In genomic region chr13:79492313-79492798, GRCh38 we compare ENCODE assay signal across 11 cellular contexts. TPM values are rescaled to one million over a fixed set of nuclear protein-coding genes. Genes with fewer than 3 reads are reported as not detected.
DNase-seq lines count a peak whose midpoint lies in the region; ATAC-seq and TF ChIP-seq lines count a peak whose summit lies in the region.
"Had no signal": no experiment of that assay in that cellular context is flagged by ENCODE, and none has a peak within 500 bp of the region (broad histone marks: within the 10 kb centered on the region; RNA-seq: fewer than 3 reads in every experiment).

No MANE protein-coding gene starts in this region.

- peak overlapping the region in 2 of 5 donors; percentile 51 to 60 for H3K9ac ChIP-seq in subcutaneous abdominal adipose tissue (ENCODE audit: low read length in 5 of 5)

- peaks cover 0 to 31% (median 20%) of the 10 kb centered on the region in 5 donors for H3K4me1 ChIP-seq in subcutaneous abdominal adipose tissue (ENCODE audit: control insufficient read depth in 5 of 5, insufficient read depth in 5 of 5, low read length in 5 of 5)

- H3K9me3 Mint-ChIP-seq in activated T-cell treated with anti-CD3 and anti-CD28 coated beads, Interleukin-2, amount 50 U/mL, for 24 hours = peaks cover 6% of the 10 kb centered on the region
- no peaks in the 10 kb centered on the region for H3K9me3 Mint-ChIP-seq in activated CD4-positive, alpha-beta memory T cell treated with anti-CD3 and anti-CD28 coated beads for 36 hours

- H3K27ac Mint-ChIP-seq in activated T-cell treated with anti-CD3 and anti-CD28 coated beads, Interleukin-2, amount 50 U/mL, for 24 hours = peak overlapping the region; percentile 92
- H3K27ac Mint-ChIP-seq in activated CD4-positive, alpha-beta memory T cell treated with anti-CD3 and anti-CD28 coated beads for 36 hours = peak overlapping the region; percentile 78
- H3K27ac Mint-ChIP-seq: memory B cell had no signal

- peaks cover 60% of the 10 kb centered on the region for H3K36me3 Mint-ChIP-seq in activated T-cell treated with anti-CD3 and anti-CD28 coated beads, Interleukin-2, amount 50 U/mL, for 24 hours (ENCODE audit: low read depth)
- peaks cover 13% of the 10 kb centered on the region for H3K36me3 Mint-ChIP-seq in activated CD4-positive, alpha-beta memory T cell treated with anti-CD3 and anti-CD28 coated beads for 36 hours
- H3K36me3 Mint-ChIP-seq: memory B cell had no signal

- no peaks in the 10 kb centered on the region for H3K27me3 ChIP-seq in subcutaneous abdominal adipose tissue (ENCODE audit: control insufficient read depth in 5 of 5, insufficient read depth in 4 of 5, low read length in 5 of 5)

- intact Hi-C loops in activated CD4-positive, alpha-beta memory T cell treated with anti-CD3 and anti-CD28 coated beads for 36 hours (cut with micrococcal nuclease) = loop anchor here (1.0 kb wide), 2 partner anchors 9 to 10 kb away; no protein-coding TSS in a partner anchor

- H3K4me3 Mint-ChIP-seq in activated T-cell treated with anti-CD3 and anti-CD28 coated beads, Interleukin-2, amount 50 U/mL, for 24 hours = peak overlapping the region; percentile 64
- H3K4me3 Mint-ChIP-seq in activated CD4-positive, alpha-beta memory T cell treated with anti-CD3 and anti-CD28 coated beads for 36 hours = peak overlapping the region; percentile 37
- H3K4me3 Mint-ChIP-seq: memory B cell had no signal

- H3K4me3 ChIP-seq in fibroblast of the aortic adventitia (ENCODE audit: low read depth, low read length) (no peak overlapping the region), subcutaneous abdominal adipose tissue (ENCODE audit: low read depth in 1 of 5, low read length in 5 of 5) (no peak overlapping the region)

- peaks cover 90% of the 10 kb centered on the region for H3K4me1 Mint-ChIP-seq in activated T-cell treated with anti-CD3 and anti-CD28 coated beads, Interleukin-2, amount 50 U/mL, for 24 hours (ENCODE audit: low read depth)
- peaks cover 80% of the 10 kb centered on the region for H3K4me1 Mint-ChIP-seq in activated CD4-positive, alpha-beta memory T cell treated with anti-CD3 and anti-CD28 coated beads for 36 hours (ENCODE audit: low read depth)
- H3K4me1 Mint-ChIP-seq: memory B cell had no signal

- DNase-seq in activated T-cell treated with anti-CD3 and anti-CD28 coated beads, Interleukin-2, amount 50 U/mL, for 24 hours = no peak
- DNase-seq in activated T-cell treated with anti-CD3 and anti-CD28 coated beads for 4 hours (no peak), fibroblast of the aortic adventitia (ENCODE audit: low read depth) (peak; percentile 25), epidermal melanocyte (ENCODE audit: insufficient read length, low spot score) (no peak), NCI-H774 (lab: John Stamatoyannopoulos, UW) (no peak)
- peak; percentile 58 for DNase-seq in activated CD4-positive, alpha-beta memory T cell treated with anti-CD3 and anti-CD28 coated beads for 36 hours
- DNase-seq: GOT3, NCI-H524 treated with DMSO at 0.1 percent for 48 hours had no signal

- no peak for ATAC-seq in HG02884 (IDR thresholded peaks at IDR 0.05; ENCODE audit: unreplicated experiment)

- POLR2A ChIA-PET in activated CD4-positive, alpha-beta memory T cell treated with anti-CD3 and anti-CD28 coated beads for 36 hours (lab: Charles Lee) = interaction anchor here (0.6 to 1.5 kb wide), 4 partner anchors 8 to 11 kb away, joined by 3 to 4 read pairs (median 4); no protein-coding TSS in a partner anchor

- no peak for TF ChIP-seq CTCF in fibroblast of the aortic adventitia (IDR thresholded peaks at IDR 0.05; ENCODE audit: insufficient read depth, low read length)

- peak overlapping the region; percentile 85 for H3K27ac ChIP-seq in subcutaneous abdominal adipose tissue (ENCODE audit: low read depth, low read length)

- H3K27me3 Mint-ChIP-seq in activated T-cell treated with anti-CD3 and anti-CD28 coated beads, Interleukin-2, amount 50 U/mL, for 24 hours = no peaks in the 10 kb centered on the region
- no peaks in the 10 kb centered on the region for H3K27me3 Mint-ChIP-seq in activated CD4-positive, alpha-beta memory T cell treated with anti-CD3 and anti-CD28 coated beads for 36 hours

- H3K9me3 ChIP-seq in subcutaneous abdominal adipose tissue (ENCODE audit: control insufficient read depth in 5 of 5, low read length in 5 of 5) = no peaks in the 10 kb centered on the region

- no peaks in the 10 kb centered on the region for H3K36me3 ChIP-seq in subcutaneous abdominal adipose tissue (ENCODE audit: control insufficient read depth in 5 of 5, insufficient read depth in 5 of 5, low read length in 5 of 5)

- CTCF ChIA-PET in activated CD4-positive, alpha-beta memory T cell treated with anti-CD3 and anti-CD28 coated beads for 36 hours (lab: Charles Lee) = interaction anchor here (0.6 kb wide), 1 partner anchor 51 kb away, joined by 3 read pairs; no protein-coding TSS in a partner anchor

RNA-seq across cellular contexts. Expression of gene NDFIP2, which starts 11.4 kb away (rescaled TPM):
- 100 to 1,000 TPM; 175 to 178 TPM for total RNA-seq in activated CD4-positive, alpha-beta memory T cell treated with anti-CD3 and anti-CD28 coated beads for 36 hours
- total RNA-seq in fibroblast of the aortic adventitia (ENCODE audit: low replicate concordance) = 10.3 and 41.0 TPM in 2 replicates

Comparison
In these comparisons a context has a peak if more than half of its experiments do, and no peak if none do; other contexts are left out.
1. DNase-seq: peak in activated CD4-positive, alpha-beta memory T cell treated with anti-CD3 and anti-CD28 coated beads for 36 hours (single experiment) and fibroblast of the aortic adventitia (single experiment); none in activated T-cell treated with anti-CD3 and anti-CD28 coated beads, Interleukin-2, amount 50 U/mL, for 24 hours (single experiment), activated T-cell treated with anti-CD3 and anti-CD28 coated beads for 4 hours (single experiment), epidermal melanocyte (single experiment) and NCI-H774 (single experiment).